22 cellular contexts compared by ENCODE assay signal in the genomic region with DNA sequence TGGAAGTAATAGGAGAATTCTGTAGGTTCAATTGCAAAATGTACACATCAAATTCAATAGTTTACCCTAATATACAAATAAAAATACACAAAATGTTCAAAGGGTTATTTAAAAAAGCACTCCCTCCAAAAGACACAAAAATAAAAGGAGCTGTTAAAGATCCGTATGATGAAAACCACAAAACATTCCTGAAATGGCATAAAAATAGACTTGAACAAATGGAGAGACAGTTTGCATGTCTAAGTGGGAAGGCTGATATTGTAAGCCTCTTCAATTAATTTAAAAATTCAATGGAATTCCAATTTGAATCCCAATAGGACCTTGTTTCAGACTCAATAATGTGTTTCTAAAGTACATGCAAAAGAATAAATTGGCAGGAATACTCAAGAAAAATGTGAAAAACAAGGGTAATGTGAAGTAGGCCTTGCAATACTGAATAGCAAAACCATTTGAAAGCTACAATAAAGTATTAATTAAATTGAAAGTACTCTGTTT. TPM values are rescaled to one million over a fixed set of nuclear protein-coding genes. Genes with fewer than 3 reads are reported as not detected.
"Had no signal": no experiment of that assay in that cellular context is flagged by ENCODE, and none has a peak within 500 bp of the region (broad histone marks: within the 10 kb centered on the region; RNA-seq: fewer than 3 reads in every experiment).

No MANE protein-coding gene starts in this region.

- DNase-seq: Kasumi-1, MM.1S, NCI-H1092 treated with DMSO at 0.1 percent for 48 hours, NCI-H1436, NCI-H187, NCI-H2029, NCI-H2081 treated with DMSO at 0.1 percent for 48 hours, NCI-H2171, NCI-H226, NCI-H446, NCI-H510A, NCI-H524 treated with DMSO at 0.1 percent for 48 hours, NCI-H69, NCI-H774, Right ventricle myocardium superior, RPMI8226, SIG-M5 had no signal

- H3K4me2 ChIP-seq: KMS-11 had no signal

- H3K9ac ChIP-seq: KMS-11 had no signal

- H3K36me3 ChIP-seq: SJSA1 had no signal

- ATAC-seq: K562 had no signal

- H3K27ac ChIP-seq: KMS-11, SJSA1, SK-N-MC had no signal

- H3K27me3 ChIP-seq: SJSA1 had no signal

- H3K4me1 ChIP-seq: SJSA1 had no signal

- H3K9me3 ChIP-seq: SJSA1 had no signal

- FAIRE-seq: K562 had no signal

- H3K4me3 ChIP-seq: K562, SJSA1, SK-N-MC had no signal

RNA-seq across cellular contexts. Expression of gene INSYN2A, which starts 38.0 kb away (rescaled TPM):
- total RNA-seq: K562, SJSA1 had no signal
- polyA plus RNA-seq: IgD-negative memory B cell, K562 had no signal
